In genomic region chr6:108168501-108168979, GRCh38 we compare ENCODE assay signal across 10 cellular contexts. TPM values are rescaled to one million over a fixed set of nuclear protein-coding genes. Genes with fewer than 3 reads are reported as not detected.
DNase-seq lines count a peak whose midpoint lies in the region; ATAC-seq, FAIRE-seq and TF ChIP-seq lines count a peak whose summit lies in the region.
"Had no signal": no experiment of that assay in that cellular context is flagged by ENCODE, and none has a peak within 500 bp of the region (broad histone marks: within the 10 kb centered on the region; RNA-seq: fewer than 3 reads in every experiment).

No MANE protein-coding gene starts in this region.

- peak; percentile 60 for DNase-seq in Daoy (ENCODE audit: low read depth)
- DNase-seq in foreskin keratinocyte: no peak
- peak in 3 of 6 donors; percentile 39 to 76 (median 73) for DNase-seq in pancreas
- no peak for DNase-seq in OCI-M2 (lab: John Stamatoyannopoulos, UW; ENCODE audit: unreplicated experiment)
- DNase-seq in amniotic stem cell (lab: John Stamatoyannopoulos, UW): no peak
- no peak for DNase-seq in 8988T

- TF ChIP-seq CTCF in OCI-LY1 (IDR thresholded peaks at IDR 0.05; ENCODE audit: low read length) (peak; percentile 22; the same call in 1 of the 2 replicates), foreskin keratinocyte (conservative IDR thresholded peaks at IDR 0.05) (peak; percentile 43), pancreas (IDR thresholded peaks at IDR 0.05) (no peak)

- H2AFZ ChIP-seq in OCI-LY1 (ENCODE audit: low read length): no peak overlapping the region

- H3K79me2 ChIP-seq in OCI-LY1 (ENCODE audit: insufficient read depth, low read length): no peaks in the 10 kb centered on the region

- H3K9me3 ChIP-seq in OCI-LY1 (ENCODE audit: low read length): no peaks in the 10 kb centered on the region
- H3K9me3 ChIP-seq in pancreas: no peaks in the 10 kb centered on the region
- H3K9me3 ChIP-seq: adrenal gland had no signal

- no peak overlapping the region for H3K27ac ChIP-seq in OCI-LY1 (ENCODE audit: low read depth, low read length, poor library complexity, severe bottlenecking)
- H3K27ac ChIP-seq in foreskin keratinocyte: no peak overlapping the region
- no peak overlapping the region for H3K27ac ChIP-seq in pancreas
- H3K27ac ChIP-seq: adrenal gland, HL-60 had no signal

- no peak for FAIRE-seq in pancreas (lab: Jason Lieb, UNC)

- peaks cover 6% of the 10 kb centered on the region for H3K27me3 ChIP-seq in OCI-LY1 (ENCODE audit: insufficient read depth, low read length)
- peaks cover 100% of the 10 kb centered on the region for H3K27me3 ChIP-seq in foreskin keratinocyte
- peaks cover 4 to 67% (median 19%) of the 10 kb centered on the region in 4 donors for H3K27me3 ChIP-seq in pancreas

- intact Hi-C loops in pancreas (cut with DNase I): no loop called here

- H4K20me1 ChIP-seq in OCI-LY1 (ENCODE audit: insufficient read depth, low read length): no peaks in the 10 kb centered on the region

- H3K4me1 ChIP-seq in OCI-LY1 (ENCODE audit: insufficient read depth, low read length, severe bottlenecking): peaks cover 13% of the 10 kb centered on the region
- peaks cover under 1% of the 10 kb centered on the region for H3K4me1 ChIP-seq in foreskin keratinocyte
- H3K4me1 ChIP-seq in pancreas: peaks cover 0 to 14% (median 10%) of the 10 kb centered on the region in 3 donors

- H3K4me3 ChIP-seq in OCI-LY1 (ENCODE audit: low read depth, low read length, poor library complexity, severe bottlenecking) (peak overlapping the region; percentile 9), pancreas (peak overlapping the region in 1 of 4 donors; percentile 26)

- H3F3A ChIP-seq in OCI-LY1 (ENCODE audit: insufficient read depth, low read length): no peaks in the 10 kb centered on the region

- 9 to 10% methylated on average over 31 to 34 of the region's 34 CpGs for WGBS in pancreas, 2 donors

- H3K9ac ChIP-seq in OCI-LY1 (ENCODE audit: low read length): no peak overlapping the region; the same call in 1 of the 2 replicates

- peak; percentile 10 for ATAC-seq in foreskin keratinocyte
- ATAC-seq in pancreas: peak; percentile 60 to 83 (median 68)
- ATAC-seq in GM18498 (IDR thresholded peaks at IDR 0.05; ENCODE audit: unreplicated experiment): no peak

- no peaks in the 10 kb centered on the region for H3K9me2 ChIP-seq in OCI-LY1 (ENCODE audit: low read depth, low read length)

- peak overlapping the region; percentile 46 for H3K4me2 ChIP-seq in OCI-LY1 (ENCODE audit: low read length)

- H3K36me3 ChIP-seq in OCI-LY1 (ENCODE audit: insufficient read depth, low read length) (no peaks in the 10 kb centered on the region), pancreas (no peaks in the 10 kb centered on the region)
- H3K36me3 ChIP-seq: adrenal gland had no signal

RNA-seq across cellular contexts. Expression of gene NR2E1, which starts 2.7 kb away (rescaled TPM):
- total RNA-seq in Daoy (2014; rRNA removed; shearing (Covaris generic)): 1.6 and 2.1 TPM in 2 replicates
- total RNA-seq in foreskin keratinocyte: not detected in 2 replicates
- polyA plus RNA-seq in foreskin keratinocyte: not detected in 2 replicates
- under 1 TPM in 2 of 6 donors, not detected in 4; 0.06 to 0.19 TPM for total RNA-seq in pancreas
- polyA plus RNA-seq in pancreas: under 1 TPM in 1 of 2 donors, not detected in 1; 0.02 TPM

Comparison
In these comparisons a context has a peak if more than half of its experiments do, and no peak if none do; other contexts are left out.
1. CTCF ChIP-seq: peak in OCI-LY1 (single experiment) and foreskin keratinocyte (single experiment); none in pancreas (0 of 4).